8 cellular contexts compared by ENCODE assay signal in genomic region chr3:42501681-42502428, GRCh38. TPM values are rescaled to one million over a fixed set of nuclear protein-coding genes. Genes with fewer than 3 reads are reported as not detected.
DNase-seq lines count a peak whose midpoint lies in the region; ATAC-seq, FAIRE-seq and TF ChIP-seq lines count a peak whose summit lies in the region.

No MANE protein-coding gene starts in this region.

- POLR2A ChIA-PET in AG04449 (lab: Yijun Ruan, JAX), result no interaction called here

- peak; percentile 38 for ATAC-seq in GM19023 (IDR thresholded peaks at IDR 0.05; ENCODE audit: unreplicated experiment)

- H3K4me3 ChIP-seq in AG04449 (ENCODE audit: low read depth, low read length), result peak overlapping the region; percentile 6
- peak overlapping the region; percentile 62 for H3K4me3 ChIP-seq in HUES64 (ENCODE audit: low read length)
- H3K4me3 ChIP-seq in bronchial epithelial cell (ENCODE audit: low read depth, low read length), result peak overlapping the region; percentile 45
- peak overlapping the region; percentile 26 for H3K4me3 ChIP-seq in kidney epithelial cell (ENCODE audit: low read depth, low read length)

- H3K27me3 ChIP-seq in HUES64 (ENCODE audit: insufficient read depth, low read length), result peaks cover 59% of the 10 kb centered on the region
- H3K27me3 ChIP-seq in bronchial epithelial cell (ENCODE audit: control insufficient read depth, insufficient read depth, low read length), result peaks cover 4% of the 10 kb centered on the region
- peaks cover 52% of the 10 kb centered on the region for H3K27me3 ChIP-seq in kidney epithelial cell (ENCODE audit: control insufficient read depth, insufficient read depth, low read length)

- H3K27ac ChIP-seq in HUES64 (ENCODE audit: low read depth, low read length) (no peak overlapping the region), VCaP (peak overlapping the region; percentile 84)

- TF ChIP-seq CTCF in AG04449 (IDR thresholded peaks at IDR 0.05; ENCODE audit: insufficient read depth, low read length, missing control alignments) (peak; percentile 37), VCaP (conservative IDR thresholded peaks at IDR 0.05) (peak; percentile 80), bronchial epithelial cell (IDR thresholded peaks at IDR 0.05; ENCODE audit: insufficient read depth, low read length, severe bottlenecking) (peak; percentile 94), kidney epithelial cell (IDR thresholded peaks at IDR 0.05; ENCODE audit: insufficient read depth, low read length, poor library complexity, severe bottlenecking) (peak; percentile 53)

- 1% methylated on average over 46 of the region's 46 CpGs for WGBS in HUES64

- no peaks in the 10 kb centered on the region for H3K36me3 ChIP-seq in HUES64 (ENCODE audit: insufficient read depth, low read length)
- no peaks in the 10 kb centered on the region for H3K36me3 ChIP-seq in bronchial epithelial cell (ENCODE audit: control insufficient read depth, insufficient read depth, low read length)
- no peaks in the 10 kb centered on the region for H3K36me3 ChIP-seq in kidney epithelial cell (ENCODE audit: control insufficient read depth, insufficient read depth, low read length)

- no peaks in the 10 kb centered on the region for H3K9me3 ChIP-seq in HUES64 (ENCODE audit: insufficient read depth, low read depth, low read length)

- H3K4me1 ChIP-seq in HUES64 (ENCODE audit: insufficient read depth, low read length), result peaks cover 5% of the 10 kb centered on the region

- CTCF ChIA-PET in AG04449 (lab: Yijun Ruan, JAX), result interaction anchor here (1.1 to 1.8 kb wide), 3 partner anchors 11 to 243 kb away, joined by 4 to 6 read pairs (median 4); no protein-coding TSS in a partner anchor

- DNase-seq in AG04449 (ENCODE audit: low read depth, low spot score) (no peak), bronchial epithelial cell (ENCODE audit: low read depth) (peak; percentile 59), kidney epithelial cell (ENCODE audit: low read depth) (no peak), KG1 (lab: John Stamatoyannopoulos, UW) (no peak)
- peak; percentile 40 to 55 for DNase-seq in stimulated activated CD4-positive, alpha-beta T cell treated with anti-CD3 and anti-CD28 coated beads, Interleukin-1b, Interleukin-23, amount 100 ng/mL, for 4 hours (ENCODE audit: low read depth in 2 of 2)

- H3K9ac ChIP-seq in HUES64 (ENCODE audit: low read depth, low read length), result no peak overlapping the region

- FAIRE-seq in bronchial epithelial cell (lab: Jason Lieb, UNC), result no peak

RNA-seq across cellular contexts. Expression of gene VIPR1, which starts 0.6 kb away (rescaled TPM):
- polyA plus RNA-seq in HUES64 (2013, experiment 1 of 2), result 2.9 TPM
- 3.0 TPM for polyA plus RNA-seq in HUES64 (2013, experiment 2 of 2)
- total RNA-seq in bronchial epithelial cell (4.2 and 5.8 TPM in 2 replicates), kidney epithelial cell (1.3 and 3.7 TPM in 2 replicates)

Comparison
In these comparisons a context has a peak if more than half of its experiments do, and no peak if none do; other contexts are left out.
1. DNase-seq: peak in bronchial epithelial cell (single experiment) and stimulated activated CD4-positive, alpha-beta T cell treated with anti-CD3 and anti-CD28 coated beads, Interleukin-1b, Interleukin-23, amount 100 ng/mL, for 4 hours (2 of 2); none in AG04449 (single experiment), kidney epithelial cell (single experiment) and KG1 (single experiment).
2. H3K4me3 ChIP-seq: peak in every context shown above with its lines; median percentile 62 in HUES64; 45 in bronchial epithelial cell; 26 in kidney epithelial cell; 6 in AG04449.
3. CTCF ChIP-seq: peak in every context shown above with its lines; median percentile 94 in bronchial epithelial cell; 80 in VCaP; 53 in kidney epithelial cell; 37 in AG04449.